Comparison of ENCODE assay signal across 1 cellular context in genomic region chr13:112741835-112742570, GRCh38.
TF ChIP-seq lines count a peak whose summit lies in the region.

No MANE protein-coding gene starts in this region.

TF ChIP-seq in IMR-90, 13 proteins besides CTCF, POLR2A, EP300 and RAD21:
- TF ChIP-seq RCOR1 (IDR thresholded peaks at IDR 0.05; ENCODE audit: insufficient replicate concordance, low read length), result no peak
